ENCODE assay signal across 11 cellular contexts in genomic region chr12:113005759-113006158, GRCh38. TPM values are rescaled to one million over a fixed set of nuclear protein-coding genes. Genes with fewer than 3 reads are reported as not detected.
DNase-seq lines count a peak whose midpoint lies in the region; ATAC-seq, FAIRE-seq and TF ChIP-seq lines count a peak whose summit lies in the region.
"Had no signal": no experiment of that assay in that cellular context is flagged by ENCODE, and none has a peak within 500 bp of the region (broad histone marks: within the 10 kb centered on the region; RNA-seq: fewer than 3 reads in every experiment).

No MANE protein-coding gene starts in this region.

- TF ChIP-seq CTCF in HFFc6 (IDR thresholded peaks at IDR 0.05) (peak; percentile 73), K562 (IDR thresholded peaks at IDR 0.05 in 2 of 3, conservative IDR thresholded peaks at IDR 0.05 in 1 of 3; ENCODE audit: insufficient read depth in 2 of 3, low read depth in 1 of 3, low read length in 3 of 3) (peak; percentile 42 to 60 (median 49); a peak in 5 of 6 replicates)

- TF ChIP-seq EP300 in K562 (IDR thresholded peaks at IDR 0.05; ENCODE audit: low read length), result no peak

- BruUV-seq in K562 (replicated peaks; lab: Mats Ljungman, UMichigan), result no TSS peak

- FAIRE-seq in K562 (lab: Jason Lieb, UNC), result no peak
- FAIRE-seq: GM18507 had no signal

- no peak overlapping the region for H3K4ac ChIP-seq in mesendoderm (ENCODE audit: low read depth, low read length)

- POLR2A ChIA-PET in K562 (lab: Yijun Ruan, JAX), result no interaction called here

- no peak overlapping the region for H2AFZ ChIP-seq in K562 (ENCODE audit: low read depth, low read length)

- H4K8ac ChIP-seq in mesendoderm (ENCODE audit: low read depth, low read length), result no peak overlapping the region

- H3K4me1 ChIP-seq in K562 (replicated peaks in 1 of 2; ENCODE audit: control insufficient read depth in 2 of 2, insufficient read depth in 2 of 2, low read length in 2 of 2), result no peaks in the 10 kb centered on the region
- H3K4me1 ChIP-seq in mesendoderm (ENCODE audit: control insufficient read depth, low read depth, low read length), result no peaks in the 10 kb centered on the region

- H3K4me3 ChIP-seq in K562 (no peak overlapping the region), mesendoderm (ENCODE audit: low read length) (no peak overlapping the region)

- no peak overlapping the region for H3K27ac Mint-ChIP-seq in HFFc6

- H3K9ac ChIP-seq in K562 (ENCODE audit: insufficient read depth in 1 of 2, low read depth in 2 of 2, low read length in 2 of 2) (no peak overlapping the region), mesendoderm (ENCODE audit: low read length) (no peak overlapping the region)

- H3K79me2 ChIP-seq in K562 (ENCODE audit: control insufficient read depth, insufficient read depth, low read length), result no peaks in the 10 kb centered on the region
- no peaks in the 10 kb centered on the region for H3K79me2 ChIP-seq in mesendoderm (ENCODE audit: control insufficient read depth, insufficient read depth, low read length)

- peaks cover 38% of the 10 kb centered on the region for H3K27me3 Mint-ChIP-seq in HFFc6 (ENCODE audit: insufficient read depth)

- H2BK120ac ChIP-seq in mesendoderm (ENCODE audit: low read depth, low read length), result no peak overlapping the region

- 4% methylated on average over 3 of the region's 4 CpGs for whole genome bisulfite sequencing in K562 (ENCODE audit: insufficient coverage, low coverage, missing lambda C conversion rate)
- WGBS in mesendoderm (ENCODE audit: extremely low coverage, insufficient coverage, low lambda C conversion rate), result no CpG with 5 or more reads among the region's 4 CpGs

- H3K56ac ChIP-seq in mesendoderm (ENCODE audit: low read length), result no peak overlapping the region

- H3K27me3 ChIP-seq in K562 (ENCODE audit: control insufficient read depth in 2 of 2, insufficient read depth in 2 of 2, low read length in 2 of 2) (peaks cover 6 to 35% of the 10 kb centered on the region in 2 experiments; a peak in 3 of 5 replicates), mesendoderm (ENCODE audit: insufficient read depth, low read length, poor library complexity) (no peaks in the 10 kb centered on the region)

- 0 out of 3 replicates have a peak, but pooled peaks have one; percentile 40 for ATAC-seq in K562
- no peak for ATAC-seq in Right ventricle myocardium superior (ENCODE audit: poor library complexity)

- H3K79me1 ChIP-seq in mesendoderm (ENCODE audit: low read length), result no peaks in the 10 kb centered on the region

- no peak for TF ChIP-seq POLR2A in K562 (conservative IDR thresholded peaks at IDR 0.05)

- no peak overlapping the region for H4K5ac ChIP-seq in mesendoderm (ENCODE audit: low read length)

- H3K4me2 ChIP-seq in K562 (ENCODE audit: insufficient read depth, low read length), result no peak overlapping the region
- no peak overlapping the region for H3K4me2 ChIP-seq in mesendoderm (ENCODE audit: low read length)

- no peak overlapping the region for H3K23ac ChIP-seq in mesendoderm (ENCODE audit: low read length)

- no peak overlapping the region for H2BK5ac ChIP-seq in mesendoderm (ENCODE audit: low read length)

- intact Hi-C loops in K562 (cut with micrococcal nuclease) (no loop called here), Right ventricle myocardium superior (cut with DNase I) (no loop called here)

- no peaks in the 10 kb centered on the region; the same call in 1 of the 2 replicates for H3K9me3 Mint-ChIP-seq in HFFc6

- peaks cover 13% of the 10 kb centered on the region for H3K4me1 Mint-ChIP-seq in HFFc6 (ENCODE audit: low read depth)

- H3K27ac ChIP-seq in K562 (ENCODE audit: extremely low read depth, low read depth, low read length), result no peak overlapping the region
- H3K27ac ChIP-seq in mesendoderm (ENCODE audit: low read depth, low read length), result no peak overlapping the region

- no peak overlapping the region for H3K4me3 Mint-ChIP-seq in HFFc6

- in situ Hi-C loops in K562 (cut with MboI), result no loop called here

- TF ChIP-seq RAD21 in K562 (CRISPR knock-in tag; conservative IDR thresholded peaks at IDR 0.05 in 1 of 2, IDR thresholded peaks at IDR 0.05 in 1 of 2), result no peak; a peak in 1 of 4 replicates

- H3K9me1 ChIP-seq in K562 (ENCODE audit: control insufficient read depth, insufficient read depth, low read length), result no peaks in the 10 kb centered on the region

- H3K36me3 ChIP-seq in K562 (ENCODE audit: control insufficient read depth, insufficient read depth, low read length) (no peaks in the 10 kb centered on the region), mesendoderm (ENCODE audit: control insufficient read depth, insufficient read depth, low read length) (no peaks in the 10 kb centered on the region)

- no peaks in the 10 kb centered on the region for H3K36me3 Mint-ChIP-seq in HFFc6 (ENCODE audit: low read depth)

- no peak overlapping the region for H3K18ac ChIP-seq in mesendoderm (ENCODE audit: low read length)

- peaks cover 3% of the 10 kb centered on the region; the same call in 1 of the 2 replicates for H4K20me1 ChIP-seq in K562 (replicated peaks; ENCODE audit: control insufficient read depth, insufficient read depth, low read length)

- no peak overlapping the region for H2AK5ac ChIP-seq in mesendoderm (ENCODE audit: low read length)

- no peak overlapping the region for H2BK15ac ChIP-seq in mesendoderm (replicated peaks; ENCODE audit: low read depth)

- CTCF ChIA-PET in K562 (lab: Yijun Ruan, JAX; ENCODE audit: low intra/inter-chr PET ratio), result interaction anchor here (0.6 to 0.7 kb wide), 3 partner anchors 25 to 963 kb away, joined by 3 read pairs; no protein-coding TSS in a partner anchor

- no peaks in the 10 kb centered on the region for H3K9me3 ChIP-seq in K562 (replicated peaks; ENCODE audit: control insufficient read depth, insufficient read depth, low read depth, low read length)

- DNase-seq in DMS114 treated with DMSO at 0.1 percent for 48 hours (lab: John Stamatoyannopoulos, UW; ENCODE audit: unreplicated experiment), result peak; percentile 10
- DNase-seq in HFFc6, result no peak
- DNase-seq in K562 (ENCODE audit: extremely low read depth in 1 of 4, low spot score in 3 of 4), result peak; percentile 21 to 48 (median 39)
- DNase-seq in mesendoderm, result peak; percentile 22
- no peak for DNase-seq in occipital lobe (lab: John Stamatoyannopoulos, UW)
- DNase-seq in SKM-1 (lab: John Stamatoyannopoulos, UW; ENCODE audit: unreplicated experiment), result no peak
- DNase-seq in Right ventricle myocardium superior, result no peak
- no peak for DNase-seq in kidney glomerular epithelial cell (lab: John Stamatoyannopoulos, UW)
- DNase-seq: caudate nucleus had no signal

TF ChIP-seq in K562, 482 proteins besides CTCF, POLR2A, EP300 and RAD21 (continues in another document):
- TF ChIP-seq BRD4 (IDR thresholded peaks at IDR 0.05), result no peak

RNA-seq across cellular contexts. Expression of gene OAS2, which starts 27.4 kb away (rescaled TPM):
- under 1 TPM; 0.28 to 0.63 (median 0.47) TPM for total RNA-seq in HFFc6 (2021; fragmentation: NEBNext Ultra II Directional; extraction: Animal tissue kit (Norgen Biotek cat#: 25700))
- not detected in 2 replicates for total RNA-seq in K562 (2011; cell fraction: chromatin; rRNA removed; ENCODE audit: low replicate concordance)
- not detected in 2 replicates for total RNA-seq in K562 (2011; cell fraction: nucleolus; rRNA removed)
- total RNA-seq in K562 (2011; cell fraction: nucleoplasm; rRNA removed), result not detected in 2 replicates
- total RNA-seq in K562 (2014; rRNA removed), result not detected in 2 replicates
- not detected in 2 replicates for total RNA-seq in K562 (2014; rRNA removed; fragmentation: Illumina TruSeq; extraction: Trizol)
- total RNA-seq in K562 (2015; rRNA removed; fragmentation: Illumina TruSeq; extraction: Trizol), result not detected in 2 replicates
- 0.13 and 0.22 TPM in 2 replicates for total RNA-seq in K562 (2021)
- not detected in 2 replicates for polyA plus RNA-seq in K562 (2011; rRNA removed)
- not detected in 2 replicates for polyA plus RNA-seq in K562 (2011; cell fraction: cytosol; rRNA removed)
- polyA plus RNA-seq in K562 (2011; cell fraction: nucleus; rRNA removed), result not detected in 2 replicates
- polyA plus RNA-seq in K562 (2012), result 0.03 TPM in 1 of 2 replicates, not detected in the other
- 0.14 TPM in 1 of 2 replicates, not detected in the other for polyA plus RNA-seq in K562 (2014; fragmentation: Illumina TruSeq; extraction: Trizol)
- not detected for polyA plus RNA-seq in K562 (2014; fragmentation: Nextera tagmentation; extraction: Ambion mirVana)
- 0.85 TPM in 1 of 2 replicates, not detected in the other for polyA plus RNA-seq in K562 (2014; rRNA removed)
- polyA minus RNA-seq in K562 (2011; rRNA and poly(A)+ RNA removed), result not detected in 2 replicates
- polyA minus RNA-seq in K562 (2011; cell fraction: cytosol; rRNA and poly(A)+ RNA removed), result not detected in 2 replicates
- polyA minus RNA-seq in K562 (2011; cell fraction: nucleus; rRNA and poly(A)+ RNA removed), result not detected in 2 replicates
- 0.03 TPM for polyA plus RNA-seq in mesendoderm (2013, experiment 1 of 2)
- polyA plus RNA-seq in mesendoderm (2013, experiment 2 of 2), result 0.06 TPM
- total RNA-seq in occipital lobe, result 2.0 TPM
- 3.7 TPM for total RNA-seq in Right ventricle myocardium superior

RNA-seq across cellular contexts. Expression of gene DTX1, which starts 50.8 kb away (rescaled TPM):
- total RNA-seq in HFFc6 (2021; fragmentation: NEBNext Ultra II Directional; extraction: Animal tissue kit (Norgen Biotek cat#: 25700)), result not detected
- total RNA-seq in K562 (2011; cell fraction: chromatin; rRNA removed; ENCODE audit: low replicate concordance), result not detected in 2 replicates
- total RNA-seq in K562 (2011; cell fraction: nucleolus; rRNA removed), result not detected in 2 replicates
- not detected in 2 replicates for total RNA-seq in K562 (2011; cell fraction: nucleoplasm; rRNA removed)
- total RNA-seq in K562 (2014; rRNA removed) (not detected in 2 replicates), K562 (2014; rRNA removed; fragmentation: Illumina TruSeq; extraction: Trizol) (not detected in 2 replicates), K562 (2015; rRNA removed; fragmentation: Illumina TruSeq; extraction: Trizol) (not detected in 2 replicates), K562 (2021) (not detected in 2 replicates), occipital lobe (16.2 TPM), Right ventricle myocardium superior (1.6 TPM)
- polyA plus RNA-seq in K562 (2011; rRNA removed) (not detected in 2 replicates), K562 (2014; fragmentation: Illumina TruSeq; extraction: Trizol) (not detected in 2 replicates), K562 (2014; fragmentation: Nextera tagmentation; extraction: Ambion mirVana) (not detected), K562 (2014; rRNA removed) (not detected in 2 replicates)
- polyA plus RNA-seq in K562 (2011; cell fraction: cytosol; rRNA removed), result not detected in 2 replicates
- not detected in 2 replicates for polyA plus RNA-seq in K562 (2011; cell fraction: nucleus; rRNA removed)
- not detected in 2 replicates for polyA plus RNA-seq in K562 (2012)
- polyA minus RNA-seq in K562 (2011; rRNA and poly(A)+ RNA removed), result not detected in 2 replicates
- not detected in 2 replicates for polyA minus RNA-seq in K562 (2011; cell fraction: cytosol; rRNA and poly(A)+ RNA removed)
- not detected in 2 replicates for polyA minus RNA-seq in K562 (2011; cell fraction: nucleus; rRNA and poly(A)+ RNA removed)
- 1.9 TPM for polyA plus RNA-seq in mesendoderm (2013, experiment 1 of 2)
- 1.7 TPM for polyA plus RNA-seq in mesendoderm (2013, experiment 2 of 2)
- total RNA-seq: HT-29 had no signal

Comparison
In these comparisons a context has a peak if more than half of its experiments do, and no peak if none do; other contexts are left out.
1. DNase-seq: peak in DMS114 treated with DMSO at 0.1 percent for 48 hours (single experiment), K562 (4 of 4) and mesendoderm (single experiment); none in HFFc6 (single experiment), occipital lobe (single experiment), SKM-1 (single experiment), Right ventricle myocardium superior (single experiment) and kidney glomerular epithelial cell (single experiment).